ENCODE assay signal across 21 cellular contexts in genomic region chr17:21113706-21114105, GRCh38. TPM values are rescaled to one million over a fixed set of nuclear protein-coding genes. Genes with fewer than 3 reads are reported as not detected.
DNase-seq lines count a peak whose midpoint lies in the region; ATAC-seq, FAIRE-seq and TF ChIP-seq lines count a peak whose summit lies in the region.
"Had no signal": no experiment of that assay in that cellular context is flagged by ENCODE, and none has a peak within 500 bp of the region (broad histone marks: within the 10 kb centered on the region; RNA-seq: fewer than 3 reads in every experiment).

No MANE protein-coding gene starts in this region.

- intact Hi-C loops in CD14-positive monocyte (cut with micrococcal nuclease) (loop anchor here in 1 of 2 donors (10.0 kb wide), 1 partner anchor 401 kb away; no protein-coding TSS in a partner anchor), sigmoid colon (cut with DNase I) (no loop called here)

- FAIRE-seq in HTR-8/SVneo (lab: Jason Lieb, UNC), result peak; percentile 44
- no peak for FAIRE-seq in H1 (lab: Jason Lieb, UNC)
- FAIRE-seq: A204.1 had no signal

- H3K27me3 Mint-ChIP-seq in CD14-positive monocyte (ENCODE audit: low read depth in 3 of 3), result peaks cover 0 to 6% (median 0%) of the 10 kb centered on the region in 3 donors
- H3K27me3 Mint-ChIP-seq in activated naive CD4-positive, alpha-beta T cell treated with anti-CD3 and anti-CD28 coated beads, Interleukin-2, amount 10 ng/mL, durations not matched to agents 7 days and 5 days, result peaks cover 24% of the 10 kb centered on the region
- H3K27me3 Mint-ChIP-seq: IgD-negative memory B cell, T-cell had no signal

- no peak overlapping the region for H3K23ac ChIP-seq in H1 (ENCODE audit: insufficient read length)

- H3K9me3 ChIP-seq in H1 (ENCODE audit: insufficient read depth in 2 of 2, low read depth in 1 of 2, low read length in 1 of 2) (no peaks in the 10 kb centered on the region), sigmoid colon (no peaks in the 10 kb centered on the region)
- H3K9me3 ChIP-seq: MG63 had no signal

- TF ChIP-seq CTCF in CD14-positive monocyte (IDR thresholded peaks at IDR 0.05) (no peak), H1 (IDR thresholded peaks at IDR 0.05; ENCODE audit: control extremely low read depth in 1 of 3, insufficient read depth in 1 of 3, low read depth in 1 of 3, low read length in 3 of 3) (no peak), sigmoid colon (IDR thresholded peaks at IDR 0.05) (no peak)

- DNase-seq in CD14-positive monocyte (ENCODE audit: low spot score) (no peak), HTR-8/SVneo (ENCODE audit: insufficient read length, low spot score) (no peak), NOMO-1 treated with dmso at 0.1 percent for 144 hours (lab: John Stamatoyannopoulos, UW; ENCODE audit: unreplicated experiment) (peak; percentile 49), H1 (ENCODE audit: low read depth in 1 of 2, low spot score in 2 of 2) (no peak), sigmoid colon (no peak), kidney tubule cell (ENCODE audit: low spot score) (no peak)
- DNase-seq in activated naive CD4-positive, alpha-beta T cell treated with anti-CD3 and anti-CD28 coated beads, Interleukin-2, amount 10 ng/mL, durations not matched to agents 7 days and 5 days, result no peak
- DNase-seq: Calu3; CD8-positive, alpha-beta T cell; EL; H9; Kasumi-1; MG63; NCI-H1694 treated with DMSO at 0.1 percent for 48 hours; NCI-H510A; NCI-H748 treated with DMSO at 0.1 percent for 48 hours; T-cell had no signal

- no peak overlapping the region for H3K4ac ChIP-seq in H1 (replicated peaks; ENCODE audit: insufficient read length, low read depth, low read length)

- peaks cover 28% of the 10 kb centered on the region for H3K4me1 Mint-ChIP-seq in CD14-positive monocyte
- H3K4me1 Mint-ChIP-seq in activated naive CD4-positive, alpha-beta T cell treated with anti-CD3 and anti-CD28 coated beads, Interleukin-2, amount 10 ng/mL, durations not matched to agents 7 days and 5 days, result no peaks in the 10 kb centered on the region
- H3K4me1 Mint-ChIP-seq: T-cell had no signal

- no peak overlapping the region for H3K14ac ChIP-seq in H1 (ENCODE audit: insufficient read length)

- H3K27me3 ChIP-seq in H1 (replicated peaks in 1 of 4; ENCODE audit: control insufficient read depth in 3 of 4, extremely low read depth in 1 of 4, insufficient read depth in 3 of 4, low read length in 3 of 4) (no peaks in the 10 kb centered on the region), sigmoid colon (no peaks in the 10 kb centered on the region)
- H3K27me3 ChIP-seq: MG63 had no signal

- H3K27ac ChIP-seq in H1 (ENCODE audit: low read depth, low read length), result no peak overlapping the region
- H3K27ac ChIP-seq in sigmoid colon, result no peak overlapping the region

- WGBS in H1 (ENCODE audit: extremely low coverage in 1 of 2, insufficient coverage in 1 of 2, insufficient read length in 1 of 2, insufficient replicate concordance in 2 of 2, low coverage in 1 of 2, low lambda C conversion rate in 2 of 2, missing lambda C conversion rate in 1 of 2), 2 experiments, result 88% methylated on average over 1 of the region's 1 CpG; no CpG with 5 or more reads in 1 of the 2 experiments
- 27 to 40% methylated on average over 1 of the region's 1 CpG for WGBS in sigmoid colon, 2 donors

- no peak overlapping the region for H3K56ac ChIP-seq in H1 (replicated peaks; ENCODE audit: insufficient read length, low read depth, low read length)

- H2BK5ac ChIP-seq in H1 (ENCODE audit: low read depth, low read length), result no peak overlapping the region

- no peak overlapping the region for H3K4me2 ChIP-seq in H1 (ENCODE audit: insufficient read depth in 1 of 2, low read depth in 2 of 2, low read length in 2 of 2)

- H2BK15ac ChIP-seq in H1 (ENCODE audit: low read length), result no peak overlapping the region; the same call in 1 of the 2 replicates

- no peak for TF ChIP-seq POLR2A in H1 (IDR thresholded peaks at IDR 0.05; ENCODE audit: control extremely low read depth in 1 of 2, low read depth in 2 of 2, low read length in 2 of 2)
- TF ChIP-seq POLR2A in sigmoid colon (IDR thresholded peaks at IDR 0.05), result no peak

- H4K8ac ChIP-seq in H1 (ENCODE audit: extremely low read depth, insufficient read depth, low read length), result no peak overlapping the region

- H3K4me3 Mint-ChIP-seq in CD14-positive monocyte, result no peak overlapping the region
- H3K4me3 Mint-ChIP-seq in activated naive CD4-positive, alpha-beta T cell treated with anti-CD3 and anti-CD28 coated beads, Interleukin-2, amount 10 ng/mL, durations not matched to agents 7 days and 5 days, result no peak overlapping the region
- H3K4me3 Mint-ChIP-seq: CD8-positive, alpha-beta T cell; H9; T-cell had no signal

- H3K9ac ChIP-seq in H1 (replicated peaks in 1 of 4; ENCODE audit: extremely low read depth in 1 of 4, low read depth in 3 of 4, low read length in 3 of 4), result no peak overlapping the region

- H3K79me2 ChIP-seq in H1 (ENCODE audit: control insufficient read depth in 1 of 2, insufficient read depth in 2 of 2, low read length in 2 of 2), result no peaks in the 10 kb centered on the region

- CTCF ChIA-PET in H1 (lab: Charles Lee; ENCODE audit: partially characterized antibody), result no interaction called here
- CTCF ChIA-PET in activated naive CD4-positive, alpha-beta T cell treated with anti-CD3 and anti-CD28 coated beads, Interleukin-2, amount 10 ng/mL, durations not matched to agents 7 days and 5 days (lab: Charles Lee), result no interaction called here

- H4K91ac ChIP-seq in H1 (replicated peaks; ENCODE audit: insufficient read length, low read length), result no peak overlapping the region

- peak overlapping the region in 6 of 7 donors; percentile 15 to 88 (median 47) for H3K27ac Mint-ChIP-seq in CD14-positive monocyte
- no peak overlapping the region for H3K27ac Mint-ChIP-seq in activated naive CD4-positive, alpha-beta T cell treated with anti-CD3 and anti-CD28 coated beads, Interleukin-2, amount 10 ng/mL, durations not matched to agents 7 days and 5 days
- H3K27ac Mint-ChIP-seq: CD8-positive, alpha-beta T cell; H9; IgD-negative memory B cell; T-cell had no signal

- no peaks in the 10 kb centered on the region for H3K36me3 Mint-ChIP-seq in CD14-positive monocyte
- H3K36me3 Mint-ChIP-seq in activated naive CD4-positive, alpha-beta T cell treated with anti-CD3 and anti-CD28 coated beads, Interleukin-2, amount 10 ng/mL, durations not matched to agents 7 days and 5 days, result no peaks in the 10 kb centered on the region
- H3K36me3 Mint-ChIP-seq: CD8-positive, alpha-beta T cell; IgD-negative memory B cell; T-cell had no signal

- H2BK20ac ChIP-seq in H1 (ENCODE audit: low read length), result 0 out of 2 replicates have a peak overlapping the region, but pooled peaks have one; percentile 2

- no peak for ATAC-seq in HG03095 (IDR thresholded peaks at IDR 0.05; ENCODE audit: unreplicated experiment)
- ATAC-seq: CD8-positive, alpha-beta T cell; Panc1; T-cell had no signal

- TF ChIP-seq EP300 in H1 (IDR thresholded peaks at IDR 0.05; ENCODE audit: borderline replicate concordance in 1 of 2, low read depth in 2 of 2, low read length in 2 of 2), result no peak
- TF ChIP-seq EP300 in sigmoid colon (IDR thresholded peaks at IDR 0.05), result no peak

- no peaks in the 10 kb centered on the region for H3K36me3 ChIP-seq in H1 (ENCODE audit: control insufficient read depth in 2 of 4, insufficient read depth in 4 of 4, low read length in 3 of 4)
- no peaks in the 10 kb centered on the region for H3K36me3 ChIP-seq in sigmoid colon
- H3K36me3 ChIP-seq: MG63 had no signal

- no peak overlapping the region for H2AK5ac ChIP-seq in H1 (ENCODE audit: low read depth, low read length)

- POLR2A ChIA-PET in H1 (lab: Charles Lee; ENCODE audit: partially characterized antibody), result no interaction called here

- H3K18ac ChIP-seq in H1 (ENCODE audit: extremely low read depth, low read length), result no peak overlapping the region

- no peak overlapping the region for H2BK120ac ChIP-seq in H1 (replicated peaks; ENCODE audit: low read depth, low read length)

- no peak overlapping the region for H2AFZ ChIP-seq in H1 (ENCODE audit: low read length)

- no peaks in the 10 kb centered on the region for H3K79me1 ChIP-seq in H1 (ENCODE audit: low read depth, low read length)

- H3K23me2 ChIP-seq in H1 (ENCODE audit: low read depth, low read length), result no peaks in the 10 kb centered on the region

- H3K4me3 ChIP-seq in H1 (ENCODE audit: extremely low read depth in 1 of 4, insufficient read depth in 2 of 4, low read depth in 3 of 4, low read length in 4 of 4), result no peak overlapping the region
- no peak overlapping the region for H3K4me3 ChIP-seq in sigmoid colon
- H3K4me3 ChIP-seq: MG63 had no signal

- no peak for TF ChIP-seq RAD21 in H1 (IDR thresholded peaks at IDR 0.05 in 1 of 2, conservative IDR thresholded peaks at IDR 0.05 in 1 of 2; ENCODE audit: low read depth in 2 of 2, low read length in 2 of 2)

- H2BK12ac ChIP-seq in H1 (ENCODE audit: low read depth, low read length), result no peak overlapping the region

- H4K20me1 ChIP-seq in H1 (replicated peaks in 1 of 2; ENCODE audit: control insufficient read depth in 1 of 2, insufficient read depth in 2 of 2, low read length in 2 of 2), result no peaks in the 10 kb centered on the region

- no peak overlapping the region for H4K5ac ChIP-seq in H1 (ENCODE audit: insufficient read length, low read depth, low read length)

- peaks cover 0 to 5% (median 0%) of the 10 kb centered on the region in 7 donors for H3K9me3 Mint-ChIP-seq in CD14-positive monocyte
- no peaks in the 10 kb centered on the region for H3K9me3 Mint-ChIP-seq in activated naive CD4-positive, alpha-beta T cell treated with anti-CD3 and anti-CD28 coated beads, Interleukin-2, amount 10 ng/mL, durations not matched to agents 7 days and 5 days
- H3K9me3 Mint-ChIP-seq: CD8-positive, alpha-beta T cell; H9; IgD-negative memory B cell; T-cell had no signal

- H3K4me1 ChIP-seq in H1 (replicated peaks in 1 of 4; ENCODE audit: control insufficient read depth in 3 of 4, insufficient read depth in 4 of 4, low read length in 3 of 4) (peaks cover 0 to 6% (median 2%) of the 10 kb centered on the region in 4 experiments; a peak in 3 of 7 replicates), sigmoid colon (no peaks in the 10 kb centered on the region)

TF ChIP-seq in H1, 55 proteins besides CTCF, POLR2A, EP300 and RAD21 (continues in another document):
- TF ChIP-seq TAF7 (optimal IDR thresholded peaks at IDR 0.05; ENCODE audit: borderline replicate concordance, low read depth, low read length) (no peak), ASH2L (IDR thresholded peaks at IDR 0.05; ENCODE audit: low read length) (no peak)

RNA-seq across cellular contexts. Expression of gene DHRS7B, which starts 13.1 kb away (rescaled TPM):
- polyA plus RNA-seq in CD14-positive monocyte (10 to 100 TPM; 33.9 to 37.8 TPM), H1 (2011; rRNA removed) (23.0 and 27.9 TPM in 2 replicates), sigmoid colon (10 to 100 TPM in 2 of 3 donors, 1 to 10 TPM in 1; 8.3 to 30.7 (median 14.4) TPM)
- 11.0 and 12.4 TPM in 2 replicates for total RNA-seq in H1 (2021; fragmentation: NEBNext Ultra II Directional; extraction: Animal tissue kit (Norgen Biotek cat#: 25700))
- 26.3 TPM for polyA plus RNA-seq in H1 (2011; cell fraction: cytosol; rRNA removed)
- polyA plus RNA-seq in H1 (2011; cell fraction: nucleus; rRNA removed), result 20.1 TPM
- polyA plus RNA-seq in H1 (2012, experiment 1 of 2), result 15.5 to 23.1 TPM (median 19.3 TPM) in 4 replicates
- polyA plus RNA-seq in H1 (2012, experiment 2 of 2), result 8.7 TPM
- polyA plus RNA-seq in H1 (2013, experiment 1 of 2), result 28.4 TPM
- polyA plus RNA-seq in H1 (2013, experiment 2 of 2), result 34.2 TPM
- 31.5 and 36.8 TPM in 2 replicates for polyA minus RNA-seq in H1 (2011; rRNA and poly(A)+ RNA removed)
- 12.3 TPM for polyA minus RNA-seq in H1 (2011; cell fraction: cytosol; rRNA and poly(A)+ RNA removed)
- polyA minus RNA-seq in H1 (2011; cell fraction: nucleus; rRNA and poly(A)+ RNA removed), result 16.1 TPM
- 10 to 100 TPM; 19.7 to 31.9 (median 27.0) TPM for total RNA-seq in sigmoid colon
